Comparison of ENCODE assay signal across 1 cellular context in the genomic region with DNA sequence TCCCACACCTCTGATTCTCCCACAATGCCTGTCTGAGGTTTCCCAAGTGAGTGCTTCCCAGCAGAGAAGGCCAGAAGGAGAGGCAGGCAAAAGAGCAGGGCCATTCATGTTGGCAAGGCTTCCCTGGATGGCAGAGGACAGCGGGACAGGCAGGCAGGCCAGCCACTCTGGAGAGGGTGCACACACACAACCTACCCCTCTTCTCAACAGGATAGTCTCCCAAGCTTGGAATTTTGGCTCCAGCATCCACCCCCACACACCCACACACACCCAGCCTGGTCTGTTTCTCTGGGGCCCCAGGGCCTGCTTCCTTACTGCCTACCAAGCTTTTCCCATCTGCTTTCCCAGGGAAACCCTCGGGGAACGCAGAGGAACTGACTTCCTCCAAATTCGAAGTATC.
TF ChIP-seq lines count a peak whose summit lies in the region.

No MANE protein-coding gene starts in this region.

TF ChIP-seq in H1, 55 proteins besides CTCF, POLR2A, EP300 and RAD21:
- TF ChIP-seq RBBP5 (IDR thresholded peaks at IDR 0.05; ENCODE audit: borderline replicate concordance, low read depth, low read length) (no peak), JUN (IDR thresholded peaks at IDR 0.05; ENCODE audit: low read depth, low read length) (no peak), SRF (IDR thresholded peaks at IDR 0.05; ENCODE audit: low read depth, low read length) (no peak), MAFK (IDR thresholded peaks at IDR 0.05; ENCODE audit: low read depth, low read length) (no peak), BCL11A (IDR thresholded peaks at IDR 0.05; ENCODE audit: low read depth in 2 of 2, low read length in 2 of 2) (no peak), CREB1 (IDR thresholded peaks at IDR 0.05) (no peak), TEAD4 (IDR thresholded peaks at IDR 0.05; ENCODE audit: low read depth, low read length) (no peak)
- TF ChIP-seq, protein P1, sequence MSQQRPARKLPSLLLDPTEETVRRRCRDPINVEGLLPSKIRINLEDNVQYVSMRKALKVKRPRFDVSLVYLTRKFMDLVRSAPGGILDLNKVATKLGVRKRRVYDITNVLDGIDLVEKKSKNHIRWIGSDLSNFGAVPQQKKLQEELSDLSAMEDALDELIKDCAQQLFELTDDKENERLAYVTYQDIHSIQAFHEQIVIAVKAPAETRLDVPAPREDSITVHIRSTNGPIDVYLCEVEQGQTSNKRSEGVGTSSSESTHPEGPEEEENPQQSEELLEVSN (IDR thresholded peaks at IDR 0.05): no peak
